ENCODE assay signal across 2 cellular contexts in genomic region chr16:56677474-56677873, GRCh38.
TF ChIP-seq lines count a peak whose summit lies in the region.

No MANE protein-coding gene starts in this region.

TF ChIP-seq in IMR-90, 13 proteins besides CTCF, POLR2A, EP300 and RAD21:
- TF ChIP-seq CHD1 (IDR thresholded peaks at IDR 0.05; ENCODE audit: low read depth, low read length) (no peak), FOS (IDR thresholded peaks at IDR 0.05; ENCODE audit: low read depth, low read length) (no peak), BHLHE40 (IDR thresholded peaks at IDR 0.05; ENCODE audit: low read depth, low read length) (no peak), MAZ (IDR thresholded peaks at IDR 0.05; ENCODE audit: borderline replicate concordance, low read depth, low read length) (no peak), MXI1 (IDR thresholded peaks at IDR 0.05; ENCODE audit: borderline replicate concordance, low read depth, low read length) (no peak), SMC3 (IDR thresholded peaks at IDR 0.05; ENCODE audit: low read depth, low read length) (no peak), MAFK (IDR thresholded peaks at IDR 0.05; ENCODE audit: low read depth, low read length) (no peak), ELK1 (IDR thresholded peaks at IDR 0.05; ENCODE audit: borderline replicate concordance, low read depth, low read length) (no peak), RFX5 (IDR thresholded peaks at IDR 0.05; ENCODE audit: low read depth, low read length) (no peak), RCOR1 (IDR thresholded peaks at IDR 0.05; ENCODE audit: insufficient replicate concordance, low read length) (no peak), CEBPB (IDR thresholded peaks at IDR 0.05; ENCODE audit: low read depth, low read length) (no peak), USF2 (IDR thresholded peaks at IDR 0.05; ENCODE audit: low read depth, low read length) (no peak), NFE2L2 (IDR thresholded peaks at IDR 0.05; ENCODE audit: low read depth, low read length) (no peak)
TF ChIP-seq in IMR-90: peak in this region for 0.

TF ChIP-seq in H1, 55 proteins besides CTCF, POLR2A, EP300 and RAD21:
- TF ChIP-seq JUN (IDR thresholded peaks at IDR 0.05; ENCODE audit: low read depth, low read length) (no peak), HDAC2 (IDR thresholded peaks at IDR 0.05; ENCODE audit: borderline replicate concordance in 1 of 2, low read depth in 2 of 2, low read length in 2 of 2) (no peak), SP4 (IDR thresholded peaks at IDR 0.05; ENCODE audit: low read length) (no peak), SIX5 (IDR thresholded peaks at IDR 0.05; ENCODE audit: low read depth, low read length) (no peak)
